12 cellular contexts compared by ENCODE assay signal in genomic region chr6:155187994-155188706, GRCh38.
DNase-seq lines count a peak whose midpoint lies in the region; ATAC-seq and TF ChIP-seq lines count a peak whose summit lies in the region.
"Had no signal": no experiment of that assay in that cellular context is flagged by ENCODE, and none has a peak within 500 bp of the region (broad histone marks: within the 10 kb centered on the region; RNA-seq: fewer than 3 reads in every experiment).

No MANE protein-coding gene starts in this region.

- no peak for ATAC-seq in activated T-helper 17 cell treated with anti-CD3 and anti-CD28 coated beads, Interleukin-2, amount 50 U/mL, for 72 hours (replicated peaks)
- ATAC-seq in stimulated activated memory B cell treated with anti-CD40 and anti-IgM and Interleukin-4, amounts not matched to agents 10 μg/mL and 1 μg/mL and 100 μg/mL, for 72 hours = no peak

- H3K9me3 Mint-ChIP-seq in activated CD4-positive, alpha-beta T cell treated with anti-CD3 and anti-CD28 coated beads, Interleukin-2, amount 10 ng/mL, durations not matched to agents 24 days and 14 days = peaks cover 3% of the 10 kb centered on the region
- no peaks in the 10 kb centered on the region for H3K9me3 Mint-ChIP-seq in activated T-helper 17 cell treated with anti-CD3 and anti-CD28 coated beads, Interleukin-2, amount 50 U/mL, for 72 hours
- H3K9me3 Mint-ChIP-seq in stimulated activated memory B cell treated with anti-CD40 and anti-IgM and Interleukin-4, amounts not matched to agents 10 μg/mL and 1 μg/mL and 100 μg/mL, for 72 hours = no peaks in the 10 kb centered on the region
- no peaks in the 10 kb centered on the region for H3K9me3 Mint-ChIP-seq in type B pancreatic cell

- peak overlapping the region; percentile 11 for H3K4me3 Mint-ChIP-seq in activated CD4-positive, alpha-beta T cell treated with anti-CD3 and anti-CD28 coated beads, Interleukin-2, amount 10 ng/mL, durations not matched to agents 24 days and 14 days
- H3K4me3 Mint-ChIP-seq in activated T-helper 17 cell treated with anti-CD3 and anti-CD28 coated beads, Interleukin-2, amount 50 U/mL, for 72 hours = peak overlapping the region; percentile 10
- no peak overlapping the region for H3K4me3 Mint-ChIP-seq in stimulated activated memory B cell treated with anti-CD40 and anti-IgM and Interleukin-4, amounts not matched to agents 10 μg/mL and 1 μg/mL and 100 μg/mL, for 72 hours
- H3K4me3 Mint-ChIP-seq in type B pancreatic cell = no peak overlapping the region

- intact Hi-C loops in activated CD4-positive, alpha-beta T cell treated with anti-CD3 and anti-CD28 coated beads, Interleukin-2, amount 10 ng/mL, durations not matched to agents 24 days and 14 days (cut with micrococcal nuclease) = loop anchor here (5.0 kb wide), 1 partner anchor 191 kb away; the partner anchor contains the start of gene TIAM2

- H3K36me3 Mint-ChIP-seq in activated CD4-positive, alpha-beta T cell treated with anti-CD3 and anti-CD28 coated beads, Interleukin-2, amount 10 ng/mL, durations not matched to agents 24 days and 14 days (ENCODE audit: low read depth) = peaks cover 39% of the 10 kb centered on the region
- no peaks in the 10 kb centered on the region for H3K36me3 Mint-ChIP-seq in activated T-helper 17 cell treated with anti-CD3 and anti-CD28 coated beads, Interleukin-2, amount 50 U/mL, for 72 hours (ENCODE audit: low read depth)
- no peaks in the 10 kb centered on the region for H3K36me3 Mint-ChIP-seq in stimulated activated memory B cell treated with anti-CD40 and anti-IgM and Interleukin-4, amounts not matched to agents 10 μg/mL and 1 μg/mL and 100 μg/mL, for 72 hours
- peaks cover 3% of the 10 kb centered on the region for H3K36me3 Mint-ChIP-seq in type B pancreatic cell

- no peak for DNase-seq in activated CD4-positive, alpha-beta T cell treated with anti-CD3 and anti-CD28 coated beads, Interleukin-2, amount 10 ng/mL, durations not matched to agents 24 days and 14 days
- no peak for DNase-seq in activated CD4-positive, alpha-beta T cell treated with anti-CD3 and anti-CD28 coated beads for 1 hour
- peak; percentile 94 for DNase-seq in foreskin melanocyte
- DNase-seq in GM20000 (ENCODE audit: low spot score) = no peak
- DNase-seq in NCI-H2227 (lab: John Stamatoyannopoulos, UW; ENCODE audit: unreplicated experiment) = no peak
- DNase-seq in type B pancreatic cell (ENCODE audit: extremely low spot score, unreplicated experiment) = no peak
- DNase-seq: 8988T; activated naive CD4-positive, alpha-beta T cell; NCI-H187 treated with DMSO at 0.1 percent for 48 hours; occipital lobe had no signal

- H3K27ac Mint-ChIP-seq in activated CD4-positive, alpha-beta T cell treated with anti-CD3 and anti-CD28 coated beads, Interleukin-2, amount 10 ng/mL, durations not matched to agents 24 days and 14 days = peak overlapping the region; percentile 91
- H3K27ac Mint-ChIP-seq in activated T-helper 17 cell treated with anti-CD3 and anti-CD28 coated beads, Interleukin-2, amount 50 U/mL, for 72 hours = no peak overlapping the region
- peak overlapping the region; percentile 40 for H3K27ac Mint-ChIP-seq in stimulated activated memory B cell treated with anti-CD40 and anti-IgM and Interleukin-4, amounts not matched to agents 10 μg/mL and 1 μg/mL and 100 μg/mL, for 72 hours
- no peak overlapping the region for H3K27ac Mint-ChIP-seq in type B pancreatic cell

- TF ChIP-seq CTCF in GM20000 (IDR thresholded peaks at IDR 0.05; ENCODE audit: extremely low read depth, missing control alignments) (no peak), type B pancreatic cell (conservative IDR thresholded peaks at IDR 0.05) (no peak)

- no peaks in the 10 kb centered on the region for H3K27me3 Mint-ChIP-seq in activated CD4-positive, alpha-beta T cell treated with anti-CD3 and anti-CD28 coated beads, Interleukin-2, amount 10 ng/mL, durations not matched to agents 24 days and 14 days
- H3K27me3 Mint-ChIP-seq in activated T-helper 17 cell treated with anti-CD3 and anti-CD28 coated beads, Interleukin-2, amount 50 U/mL, for 72 hours = no peaks in the 10 kb centered on the region
- H3K27me3 Mint-ChIP-seq in stimulated activated memory B cell treated with anti-CD40 and anti-IgM and Interleukin-4, amounts not matched to agents 10 μg/mL and 1 μg/mL and 100 μg/mL, for 72 hours = no peaks in the 10 kb centered on the region
- no peaks in the 10 kb centered on the region for H3K27me3 Mint-ChIP-seq in type B pancreatic cell

- H3K4me1 Mint-ChIP-seq in activated CD4-positive, alpha-beta T cell treated with anti-CD3 and anti-CD28 coated beads, Interleukin-2, amount 10 ng/mL, durations not matched to agents 24 days and 14 days = peaks cover 43% of the 10 kb centered on the region
- H3K4me1 Mint-ChIP-seq in activated T-helper 17 cell treated with anti-CD3 and anti-CD28 coated beads, Interleukin-2, amount 50 U/mL, for 72 hours = peaks cover 18% of the 10 kb centered on the region
- H3K4me1 Mint-ChIP-seq in stimulated activated memory B cell treated with anti-CD40 and anti-IgM and Interleukin-4, amounts not matched to agents 10 μg/mL and 1 μg/mL and 100 μg/mL, for 72 hours = peaks cover 25% of the 10 kb centered on the region
- peaks cover 12% of the 10 kb centered on the region for H3K4me1 Mint-ChIP-seq in type B pancreatic cell (ENCODE audit: unreplicated experiment)

Comparison
In these comparisons a context has a peak if more than half of its experiments do, and no peak if none do; other contexts are left out.
1. H3K27ac Mint-ChIP-seq: peak in activated CD4-positive, alpha-beta T cell treated with anti-CD3 and anti-CD28 coated beads, Interleukin-2, amount 10 ng/mL, durations not matched to agents 24 days and 14 days (single experiment) and stimulated activated memory B cell treated with anti-CD40 and anti-IgM and Interleukin-4, amounts not matched to agents 10 μg/mL and 1 μg/mL and 100 μg/mL, for 72 hours (single experiment); none in activated T-helper 17 cell treated with anti-CD3 and anti-CD28 coated beads, Interleukin-2, amount 50 U/mL, for 72 hours (single experiment) and type B pancreatic cell (single experiment).
2. H3K4me3 Mint-ChIP-seq: peak in activated CD4-positive, alpha-beta T cell treated with anti-CD3 and anti-CD28 coated beads, Interleukin-2, amount 10 ng/mL, durations not matched to agents 24 days and 14 days (single experiment) and activated T-helper 17 cell treated with anti-CD3 and anti-CD28 coated beads, Interleukin-2, amount 50 U/mL, for 72 hours (single experiment); none in stimulated activated memory B cell treated with anti-CD40 and anti-IgM and Interleukin-4, amounts not matched to agents 10 μg/mL and 1 μg/mL and 100 μg/mL, for 72 hours (single experiment) and type B pancreatic cell (single experiment).